Comparison of ENCODE assay signal across 9 cellular contexts in genomic region chr22:32801436-32802290, GRCh38. TPM values are rescaled to one million over a fixed set of nuclear protein-coding genes. Genes with fewer than 3 reads are reported as not detected.
DNase-seq lines count a peak whose midpoint lies in the region; ATAC-seq and TF ChIP-seq lines count a peak whose summit lies in the region.
"Had no signal": no experiment of that assay in that cellular context is flagged by ENCODE, and none has a peak within 500 bp of the region (broad histone marks: within the 10 kb centered on the region; RNA-seq: fewer than 3 reads in every experiment).

TSS of gene TIMP3 (plus strand) at chr22:32801705. CDS start at chr22:32802002, 297 bp downstream.

- peaks cover 14% of the 10 kb centered on the region for H3K27me3 Mint-ChIP-seq in endothelial cell (ENCODE audit: unreplicated experiment)

- TF ChIP-seq POLR2A in Peyer's patch (IDR thresholded peaks at IDR 0.05), result peak; percentile 61 to 63

- no peak within 1 kb of the TSS for H2AFZ ChIP-seq in Karpas-422 (ENCODE audit: low read length)

- H3K4me1 Mint-ChIP-seq in endothelial cell (ENCODE audit: unreplicated experiment), result peaks cover 24% of the 10 kb centered on the region

- in situ Hi-C loops in G401 (cut with HindIII; ENCODE audit: low sequenced_read_pairs), result no loop called here

- peak within 1 kb of the TSS; percentile 60 to 79 (median 72) for H3K27ac ChIP-seq in Peyer's patch
- peak within 1 kb of the TSS; percentile 92 to 95 for H3K27ac ChIP-seq in lung (ENCODE audit: low read depth in 1 of 2, low read length in 1 of 2)
- H3K27ac ChIP-seq in Karpas-422 (ENCODE audit: low read length), result no peak within 1 kb of the TSS
- H3K27ac ChIP-seq: KMS-11 had no signal

- no peaks in the 10 kb centered on the region for H3K9me3 ChIP-seq in Peyer's patch
- H3K9me3 ChIP-seq in lung (ENCODE audit: control insufficient read depth in 2 of 2, insufficient read depth in 1 of 2, low read length in 1 of 2), result no peaks in the 10 kb centered on the region
- H3K9me3 ChIP-seq in Karpas-422 (ENCODE audit: low read length), result no peaks in the 10 kb centered on the region

- H3K9ac ChIP-seq in Karpas-422 (ENCODE audit: low read length), result no peak within 1 kb of the TSS
- H3K9ac ChIP-seq: KMS-11 had no signal

- WGBS in lung, 2 donors, result 1% methylated on average over 64 to 88 of the region's 88 CpGs

- H3K79me2 ChIP-seq in Karpas-422 (ENCODE audit: low read length), result no peaks in the 10 kb centered on the region

- H3K27ac Mint-ChIP-seq in endothelial cell (ENCODE audit: unreplicated experiment), result peak within 1 kb of the TSS; percentile 70

- H3K27me3 ChIP-seq in Peyer's patch (no peaks in the 10 kb centered on the region), lung (ENCODE audit: control insufficient read depth, insufficient read depth) (no peaks in the 10 kb centered on the region), Karpas-422 (ENCODE audit: low read length) (no peaks in the 10 kb centered on the region)

- no peaks in the 10 kb centered on the region for H3K9me3 Mint-ChIP-seq in endothelial cell (ENCODE audit: unreplicated experiment)

- H3K36me3 ChIP-seq in Peyer's patch (no peaks in the 10 kb centered on the region), lung (ENCODE audit: control insufficient read depth in 2 of 2, insufficient read depth in 2 of 2, low read length in 2 of 2) (no peaks in the 10 kb centered on the region), Karpas-422 (ENCODE audit: insufficient read depth, low read length) (no peaks in the 10 kb centered on the region)

- H3K36me3 Mint-ChIP-seq in endothelial cell (ENCODE audit: low read depth, unreplicated experiment), result no peaks in the 10 kb centered on the region

- ATAC-seq in lung (ENCODE audit: insufficient read depth, low FRiP score) (peak; percentile 50), HG03025 (IDR thresholded peaks at IDR 0.05; ENCODE audit: low FRiP score, unreplicated experiment) (no peak)

- H3K4me3 ChIP-seq in Peyer's patch (peak within 1 kb of the TSS; percentile 42 to 64 (median 54)), lung (peak within 1 kb of the TSS; percentile 64), Karpas-422 (ENCODE audit: low read length) (no peak within 1 kb of the TSS)

- no peaks in the 10 kb centered on the region for H4K20me1 ChIP-seq in Karpas-422 (ENCODE audit: insufficient read depth, low read depth, low read length)

- no peak for TF ChIP-seq CTCF in Peyer's patch (IDR thresholded peaks at IDR 0.05)
- TF ChIP-seq CTCF in endothelial cell (IDR thresholded peaks at IDR 0.05; ENCODE audit: unreplicated experiment), result no peak
- no peak for TF ChIP-seq CTCF in lung (IDR thresholded peaks at IDR 0.05; ENCODE audit: control extremely low read depth, extremely low read depth)
- TF ChIP-seq CTCF in subcutaneous adipose tissue (IDR thresholded peaks at IDR 0.05; ENCODE audit: low read depth), result no peak

- H3K4me2 ChIP-seq in Karpas-422 (ENCODE audit: low read depth, low read length, poor library complexity, severe bottlenecking), result no peak within 1 kb of the TSS
- H3K4me2 ChIP-seq: KMS-11 had no signal

- DNase-seq in G401 (ENCODE audit: low spot score) (peak; percentile 9), Peyer's patch (peak; percentile 38 to 80 (median 65)), endothelial cell (ENCODE audit: low spot score) (peak; percentile 81), lung (ENCODE audit: low spot score) (peak; percentile 76), Karpas-422 (no peak)
- DNase-seq in activated effector memory CD4-positive, alpha-beta T cell treated with anti-CD3 and anti-CD28 coated beads, Interleukin-2, amount 50 U/mL, for 16 hours, result no peak

- H3K4me3 Mint-ChIP-seq in endothelial cell (ENCODE audit: unreplicated experiment), result peak within 1 kb of the TSS; percentile 97

- no peaks in the 10 kb centered on the region for H3K9me2 ChIP-seq in Karpas-422 (replicated peaks; ENCODE audit: insufficient read depth, low read length)

- H3K4me1 ChIP-seq in Peyer's patch (no peaks in the 10 kb centered on the region), lung (ENCODE audit: control insufficient read depth in 2 of 2, insufficient read depth in 2 of 2, low read length in 2 of 2) (peaks cover 7 to 17% of the 10 kb centered on the region in 2 donors), Karpas-422 (ENCODE audit: low read length) (no peaks in the 10 kb centered on the region)

RNA-seq across cellular contexts. Expression of gene TIMP3, which starts in this region (rescaled TPM):
- not detected in 2 replicates for total RNA-seq in G401 (2014; rRNA removed; shearing (Covaris generic))
- total RNA-seq in Peyer's patch (10 to 100 TPM; 40.1 to 93.3 (median 67.5) TPM), endothelial cell (ENCODE audit: unreplicated experiment) (73.5 TPM), lung (100 to 1,000 TPM; 251 to 547 TPM), subcutaneous adipose tissue (1,000 to 10,000 TPM in 3 of 4 donors, 100 to 1,000 TPM in 1; 273 to 1,550 (median 1,225) TPM)
- 100 to 1,000 TPM; 129 to 227 TPM for polyA plus RNA-seq in lung
- not detected in 2 replicates for total RNA-seq in Karpas-422 (2014; rRNA removed; shearing (Covaris generic); ENCODE audit: low replicate concordance)

Comparison
In these comparisons a context has a peak if more than half of its experiments do, and no peak if none do; other contexts are left out.
1. RNA of gene TIMP3 (total RNA-seq): 273 to 1,550 TPM in subcutaneous adipose tissue, 251 to 547 TPM in lung, 40.1 to 93.3 TPM in Peyer's patch and 73.5 TPM in endothelial cell (single experiment); not detected in G401 and not detected in Karpas-422; every median in the first group is over 10 times any median in the second.
2. Peak in DNase-seq in G401; RNA of the gene not detected or under 1 TPM.
3. DNase-seq: peak in Peyer's patch (3 of 3), endothelial cell (single experiment) and lung (single experiment); none in Karpas-422 (single experiment) and activated effector memory CD4-positive, alpha-beta T cell treated with anti-CD3 and anti-CD28 coated beads, Interleukin-2, amount 50 U/mL, for 16 hours (single experiment).